9 cellular contexts compared by ENCODE assay signal in genomic region chr7:137933270-137934017, GRCh38.
DNase-seq lines count a peak whose midpoint lies in the region; ATAC-seq and TF ChIP-seq lines count a peak whose summit lies in the region.
"Had no signal": no experiment of that assay in that cellular context is flagged by ENCODE, and none has a peak within 500 bp of the region (broad histone marks: within the 10 kb centered on the region; RNA-seq: fewer than 3 reads in every experiment).

No MANE protein-coding gene starts in this region.

- peaks cover 43% of the 10 kb centered on the region for H3K4me1 Mint-ChIP-seq in activated T-helper 17 cell treated with anti-CD3 and anti-CD28 coated beads, Interleukin-2, amount 50 U/mL, for 72 hours

- H3K4me3 ChIP-seq in fibroblast of villous mesenchyme (ENCODE audit: low read depth, low read length) (no peak overlapping the region), WERI-Rb-1 (ENCODE audit: low read depth, low read length) (no peak overlapping the region)

- no peaks in the 10 kb centered on the region for H3K36me3 ChIP-seq in WERI-Rb-1

- H3K27me3 ChIP-seq in WERI-Rb-1 (ENCODE audit: insufficient read depth, low read depth, severe bottlenecking), result no peaks in the 10 kb centered on the region

- peak overlapping the region; percentile 7 for H3K4me3 Mint-ChIP-seq in activated T-helper 17 cell treated with anti-CD3 and anti-CD28 coated beads, Interleukin-2, amount 50 U/mL, for 72 hours

- no peaks in the 10 kb centered on the region for H3K27me3 Mint-ChIP-seq in activated T-helper 17 cell treated with anti-CD3 and anti-CD28 coated beads, Interleukin-2, amount 50 U/mL, for 72 hours

- ATAC-seq in activated T-helper 17 cell treated with anti-CD3 and anti-CD28 coated beads, Interleukin-2, amount 50 U/mL, for 72 hours (replicated peaks), result no peak

- H3K27ac Mint-ChIP-seq in activated T-helper 17 cell treated with anti-CD3 and anti-CD28 coated beads, Interleukin-2, amount 50 U/mL, for 72 hours, result peak overlapping the region; percentile 91

- TF ChIP-seq CTCF in fibroblast of villous mesenchyme (IDR thresholded peaks at IDR 0.05; ENCODE audit: insufficient read depth, low read depth, low read length), result no peak
- TF ChIP-seq CTCF in WERI-Rb-1 (IDR thresholded peaks at IDR 0.05; ENCODE audit: low read depth, low read length), result no peak
- TF ChIP-seq CTCF in GM10266 (IDR thresholded peaks at IDR 0.05; ENCODE audit: control insufficient read depth, insufficient read depth, low read depth, missing control alignments), result no peak

- H3K27ac ChIP-seq in WERI-Rb-1, result no peak overlapping the region

- no peaks in the 10 kb centered on the region for H3K9me3 Mint-ChIP-seq in activated T-helper 17 cell treated with anti-CD3 and anti-CD28 coated beads, Interleukin-2, amount 50 U/mL, for 72 hours

- no peaks in the 10 kb centered on the region for H3K36me3 Mint-ChIP-seq in activated T-helper 17 cell treated with anti-CD3 and anti-CD28 coated beads, Interleukin-2, amount 50 U/mL, for 72 hours (ENCODE audit: low read depth)

- H3K9me3 ChIP-seq in WERI-Rb-1 (ENCODE audit: severe bottlenecking), result no peaks in the 10 kb centered on the region

- DNase-seq in ELR (ENCODE audit: low read depth), result peak; percentile 65
- peak; percentile 76 for DNase-seq in fibroblast of villous mesenchyme (ENCODE audit: low read depth)
- peak; percentile 79 for DNase-seq in renal cortical epithelial cell (ENCODE audit: low read depth)
- DNase-seq in NCI-H146 treated with DMSO at 0.1 percent for 48 hours (lab: John Stamatoyannopoulos, UW; ENCODE audit: unreplicated experiment), result no peak
- no peak for DNase-seq in WERI-Rb-1
- no peak for DNase-seq in GM10266 (ENCODE audit: extremely low spot score)
- no peak for DNase-seq in NCI-H345 (lab: John Stamatoyannopoulos, UW)
- DNase-seq: activated CD4-positive, alpha-beta T cell treated with anti-CD3 and anti-CD28 coated beads for 4 hours had no signal

Comparison
In these comparisons a context has a peak if more than half of its experiments do, and no peak if none do; other contexts are left out.
1. DNase-seq: peak in ELR (single experiment), fibroblast of villous mesenchyme (single experiment) and renal cortical epithelial cell (single experiment); none in NCI-H146 treated with DMSO at 0.1 percent for 48 hours (single experiment), WERI-Rb-1 (single experiment), GM10266 (single experiment) and NCI-H345 (single experiment).